Comparison of ENCODE assay signal across 22 cellular contexts in the genomic region with DNA sequence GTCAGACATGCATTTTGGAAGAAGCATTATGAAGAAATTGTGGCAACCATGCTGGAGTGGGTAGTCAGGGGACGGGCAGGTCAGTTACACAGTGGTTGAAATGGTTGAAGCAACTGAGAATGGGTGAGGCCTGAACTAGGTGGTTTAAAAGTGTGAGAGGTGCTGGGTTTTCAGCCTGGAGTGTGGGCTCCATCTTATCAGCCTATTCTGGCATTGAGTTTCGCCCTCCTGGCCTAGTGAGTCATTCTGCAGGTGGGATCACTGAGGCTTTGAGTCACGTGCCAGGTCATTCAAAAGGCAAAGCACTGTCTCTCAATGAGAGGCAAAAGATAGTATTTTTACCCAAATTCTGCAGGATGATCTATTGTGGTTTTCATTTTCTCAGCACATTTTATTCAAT.
"Had no signal": no experiment of that assay in that cellular context is flagged by ENCODE, and none has a peak within 500 bp of the region (broad histone marks: within the 10 kb centered on the region; RNA-seq: fewer than 3 reads in every experiment).

No MANE protein-coding gene starts in this region.

- H2AFZ ChIP-seq: hepatocyte had no signal

- ATAC-seq: effector memory CD8-positive, alpha-beta T cell; foreskin keratinocyte; gastroesophageal sphincter; heart left ventricle; left cardiac atrium; left lung; left ventricle myocardium superior; lower lobe of right lung had no signal

- H3K4me3 ChIP-seq: colonic mucosa, esophagus muscularis mucosa, gastroesophageal sphincter, heart left ventricle, hepatocyte, left lung, lower lobe of right lung had no signal

- H3K4me1 ChIP-seq: colonic mucosa, esophagus muscularis mucosa, foreskin keratinocyte, gastroesophageal sphincter, heart left ventricle, left lung, lower lobe of right lung had no signal

- H3K27me3 Mint-ChIP-seq: dendritic cell treated with granulocyte-macrophage colony-stimulating factor and Interleukin-4, amounts not matched to agents 40 ng/mL and 50 ng/mL, for 4 days had no signal

- H3K4me3 Mint-ChIP-seq: dendritic cell treated with granulocyte-macrophage colony-stimulating factor and Interleukin-4, amounts not matched to agents 40 ng/mL and 50 ng/mL, for 4 days; effector memory CD8-positive, alpha-beta T cell; immature natural killer cell; memory B cell had no signal

- H3K36me3 ChIP-seq: colonic mucosa, esophagus muscularis mucosa, gastroesophageal sphincter, heart left ventricle, left lung, lower lobe of right lung had no signal

- H3K27ac ChIP-seq: colonic mucosa, esophagus muscularis mucosa, foreskin keratinocyte, gastroesophageal sphincter, heart left ventricle, hepatocyte, left lung, lower lobe of right lung had no signal

- H3K4me1 Mint-ChIP-seq: immature natural killer cell, memory B cell had no signal

- H3K4me2 ChIP-seq: hepatocyte had no signal

- H3K27me3 ChIP-seq: colonic mucosa, esophagus muscularis mucosa, foreskin keratinocyte, hepatocyte had no signal

- DNase-seq: colonic mucosa; cortex of kidney; effector CD8-positive, alpha-beta T cell; effector memory CD8-positive, alpha-beta T cell; foreskin keratinocyte; heart left ventricle; hypothalamus; immature natural killer cell; islet precursor cell; kidney; kidney glomerular epithelial cell; left cardiac atrium; left lung; left ventricle myocardium superior; lower lobe of right lung; mesendoderm; midbrain had no signal

- H3K27ac Mint-ChIP-seq: dendritic cell treated with granulocyte-macrophage colony-stimulating factor and Interleukin-4, amounts not matched to agents 40 ng/mL and 50 ng/mL, for 4 days; effector memory CD8-positive, alpha-beta T cell; immature natural killer cell; memory B cell had no signal

- H3K79me2 ChIP-seq: hepatocyte had no signal

- H3K36me3 Mint-ChIP-seq: immature natural killer cell, memory B cell had no signal

- H3K9me3 ChIP-seq: colonic mucosa, esophagus muscularis mucosa, gastroesophageal sphincter, left lung, lower lobe of right lung had no signal

- H3K9me3 Mint-ChIP-seq: dendritic cell treated with granulocyte-macrophage colony-stimulating factor and Interleukin-4, amounts not matched to agents 40 ng/mL and 50 ng/mL, for 4 days; memory B cell had no signal
